17 cellular contexts compared by ENCODE assay signal in genomic region chr5:174412374-174412773, GRCh38.
"Had no signal": no experiment of that assay in that cellular context is flagged by ENCODE, and none has a peak within 500 bp of the region (broad histone marks: within the 10 kb centered on the region; RNA-seq: fewer than 3 reads in every experiment).

No MANE protein-coding gene starts in this region.

- H3K27ac ChIP-seq: coronary artery, esophagus squamous epithelium, right atrium auricular region, suprapubic skin, VCaP had no signal

- ATAC-seq: natural killer cell treated with Interleukin-12 subunit alpha and Interleukin-12 subunit beta and Interleukin-15 and Interleukin-18, amount 100 ng/mL, for 72 hours; stimulated activated naive CD8-positive, alpha-beta T cell treated with anti-CD3 and anti-CD28 coated beads, Interleukin-15, Interleukin-2, amounts not matched to agents 100 U/mL and 50 U/mL, for 24 hours had no signal

- H3K9me3 ChIP-seq: esophagus squamous epithelium, right atrium auricular region, suprapubic skin had no signal

- DNase-seq: activated CD4-positive, alpha-beta T cell treated with anti-CD3 and anti-CD28 coated beads for 1 hour; activated CD4-positive, alpha-beta T cell treated with anti-CD3 and anti-CD28 coated beads, Interleukin-2, amount 50 U/mL, for 48 hours; amniotic stem cell; central memory CD4-positive, alpha-beta T cell; esophagus squamous epithelium; hypothalamus; mesenchymal stem cell; nucleus accumbens; small intestine; stimulated activated CD4-positive, alpha-beta T cell treated with anti-CD3 and anti-CD28 coated beads, Interleukin-4, amount 100 ng/mL, for 4 hours; stimulated activated CD8-positive, alpha-beta memory T cell treated with anti-CD3 and anti-CD28 coated beads, Interleukin-4, amount 100 ng/mL, for 48 hours; stimulated activated naive CD8-positive, alpha-beta T cell treated with anti-CD3 and anti-CD28 coated beads, Interleukin-15, Interleukin-2, amounts not matched to agents 100 U/mL and 50 U/mL, for 24 hours had no signal

- H3K4me1 ChIP-seq: right atrium auricular region, suprapubic skin had no signal

- H3K36me3 ChIP-seq: esophagus squamous epithelium, right atrium auricular region, suprapubic skin had no signal

- H3K27me3 ChIP-seq: right atrium auricular region had no signal

- H3K4me3 ChIP-seq: coronary artery, esophagus squamous epithelium, right atrium auricular region, suprapubic skin had no signal
